In the genomic region with DNA sequence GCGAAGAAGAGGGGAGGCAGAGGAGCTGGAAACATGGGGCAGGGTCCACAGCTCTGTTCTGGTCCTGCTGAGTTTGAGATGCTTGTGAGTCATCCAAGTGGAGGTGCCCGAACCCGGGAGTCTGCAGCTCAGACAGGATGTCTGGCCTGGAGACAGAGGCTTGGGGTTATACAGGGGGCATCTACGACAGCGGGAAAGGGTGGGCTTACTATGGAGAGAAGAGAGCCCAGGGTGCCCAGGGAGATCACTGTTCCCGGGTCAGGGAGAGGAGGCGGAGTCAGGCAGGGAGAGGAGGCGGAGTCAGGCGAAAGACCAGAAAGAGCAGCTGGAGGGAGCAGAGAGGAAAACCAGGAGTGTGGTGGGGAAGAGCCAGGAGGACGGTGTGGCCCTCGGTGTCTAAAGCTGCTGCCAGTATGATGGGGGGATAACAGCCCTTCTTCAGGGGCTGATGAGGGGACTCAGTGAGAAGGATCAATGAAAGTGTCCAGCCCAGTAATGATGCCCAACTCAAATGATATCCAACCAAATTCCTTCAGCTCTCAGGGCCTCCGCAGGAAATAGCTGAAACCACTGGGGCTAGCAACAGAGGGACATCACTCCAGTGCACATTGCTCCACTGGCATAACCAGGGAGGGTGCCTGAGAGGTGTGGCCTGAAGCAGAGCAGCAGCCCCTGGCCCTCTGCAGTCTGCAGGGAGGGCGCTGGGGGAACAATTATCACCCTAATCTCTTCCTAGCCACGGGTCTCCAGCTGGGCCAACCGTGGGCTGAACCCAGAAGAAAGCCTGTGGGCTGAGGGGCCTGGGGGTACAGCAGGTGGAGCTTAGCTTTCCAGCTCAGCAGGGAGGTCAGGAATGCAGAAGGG, we compare ENCODE assay signal across 7 cellular contexts. TPM values are rescaled to one million over a fixed set of nuclear protein-coding genes. Genes with fewer than 3 reads are reported as not detected.
DNase-seq lines count a peak whose midpoint lies in the region; ATAC-seq and TF ChIP-seq lines count a peak whose summit lies in the region.

No MANE protein-coding gene starts in this region.

- no peak overlapping the region for H3K4ac ChIP-seq in H9 (ENCODE audit: low read depth, low read length)

- no peak overlapping the region for H4K5ac ChIP-seq in H9 (ENCODE audit: insufficient read length, low read depth, low read length)

- H3K4me1 ChIP-seq in H9 (ENCODE audit: insufficient read depth, low read length) (peaks cover 5% of the 10 kb centered on the region; the same call in 1 of the 2 replicates), fibroblast of lung (ENCODE audit: control insufficient read depth, extremely low read depth, insufficient read depth, low read length) (peaks cover 33% of the 10 kb centered on the region)

- H2AFZ ChIP-seq in H9 (ENCODE audit: low read length) = no peak overlapping the region
- peak overlapping the region; percentile 57 for H2AFZ ChIP-seq in fibroblast of lung (ENCODE audit: low read length)

- ATAC-seq in GM21825 (IDR thresholded peaks at IDR 0.05; ENCODE audit: unreplicated experiment) (no peak), GM21447 (IDR thresholded peaks at IDR 0.05; ENCODE audit: unreplicated experiment) (no peak)
- ATAC-seq in stimulated activated naive B cell treated with anti-CD40 and anti-IgM and Interleukin-4, amounts not matched to agents 10 μg/mL and 1 μg/mL and 100 μg/mL, for 72 hours (replicated peaks) = no peak

- DNase-seq in H9 = peak; percentile 83
- peak; percentile 51 to 55 for DNase-seq in SHP77 (lab: John Stamatoyannopoulos, UW)
- DNase-seq in fibroblast of lung (ENCODE audit: low read depth in 2 of 2) = peak; percentile 44 to 87
- peak in 33 of 56 donors; percentile 11 to 71 (median 34) for DNase-seq in nucleus accumbens (lab: John Stamatoyannopoulos, UW)
- no peak for DNase-seq in stimulated activated naive B cell treated with anti-CD40 and anti-IgM and Interleukin-4, amounts not matched to agents 10 μg/mL and 1 μg/mL and 100 μg/mL, for 72 hours

- H3K4me3 ChIP-seq in fibroblast of lung (replicated peaks in 1 of 4; ENCODE audit: control extremely low read depth in 1 of 4, insufficient read depth in 1 of 4, low read depth in 3 of 4, low read length in 4 of 4) = no peak overlapping the region

- H3K27me3 Mint-ChIP-seq in H9 (ENCODE audit: low read depth) = peaks cover 37% of the 10 kb centered on the region
- peaks cover 0 to 4% of the 10 kb centered on the region in 2 donors for H3K27me3 Mint-ChIP-seq in stimulated activated naive B cell treated with anti-CD40 and anti-IgM and Interleukin-4, amounts not matched to agents 10 μg/mL and 1 μg/mL and 100 μg/mL, for 72 hours

- H3K23me2 ChIP-seq in H9 (ENCODE audit: insufficient read length, low read depth, low read length, poor library complexity, severe bottlenecking) = no peaks in the 10 kb centered on the region

- H2BK20ac ChIP-seq in H9 (ENCODE audit: low read depth, low read length, poor library complexity, severe bottlenecking) = no peak overlapping the region

- H3K9me3 ChIP-seq in H9 (ENCODE audit: control insufficient read depth, low read depth, low read length) (no peaks in the 10 kb centered on the region), fibroblast of lung (ENCODE audit: control insufficient read depth, insufficient read depth, low read depth, low read length) (no peaks in the 10 kb centered on the region)

- no peaks in the 10 kb centered on the region for H3K36me3 ChIP-seq in fibroblast of lung (ENCODE audit: control insufficient read depth, insufficient read depth, low read length)

- H3K4me2 ChIP-seq in H9 (ENCODE audit: insufficient read depth, insufficient read length, low read length) = peak overlapping the region; percentile 9
- H3K4me2 ChIP-seq in fibroblast of lung (ENCODE audit: extremely low read depth, insufficient read depth, low read length) = peak overlapping the region; percentile 60

- no peaks in the 10 kb centered on the region for H3K79me1 ChIP-seq in H9 (ENCODE audit: insufficient read depth, low read depth, low read length, poor library complexity, severe bottlenecking)

- H2AK5ac ChIP-seq in H9 (ENCODE audit: insufficient read length, low read length) = no peak overlapping the region

- H2BK12ac ChIP-seq in H9 (ENCODE audit: insufficient read length, low read depth, low read length) = no peak overlapping the region

- no peaks in the 10 kb centered on the region for H3K79me2 ChIP-seq in H9 (ENCODE audit: insufficient read depth, low read length)
- peaks cover 13% of the 10 kb centered on the region for H3K79me2 ChIP-seq in fibroblast of lung (ENCODE audit: control insufficient read depth, insufficient read depth, low read length)

- no peak overlapping the region for H4K91ac ChIP-seq in H9 (ENCODE audit: insufficient read length, low read depth, low read length)

- H3K9ac ChIP-seq in H9 (ENCODE audit: extremely low read depth, insufficient read length, low read length) = no peak overlapping the region
- H3K9ac ChIP-seq in fibroblast of lung (ENCODE audit: insufficient read depth, low read length) = no peak overlapping the region

- no peak overlapping the region for H3K23ac ChIP-seq in H9 (ENCODE audit: insufficient read length, low read depth, low read length)

- H2BK5ac ChIP-seq in H9 (ENCODE audit: insufficient read length, low read length) = no peak overlapping the region

- H4K20me1 ChIP-seq in H9 (ENCODE audit: control insufficient read depth, insufficient read depth, insufficient read length) = no peaks in the 10 kb centered on the region
- H4K20me1 ChIP-seq in fibroblast of lung (ENCODE audit: control insufficient read depth, extremely low read depth, insufficient read depth, low read length) = no peaks in the 10 kb centered on the region

- no peak overlapping the region for H3T11ph ChIP-seq in H9 (ENCODE audit: low read length)

- peak overlapping the region; percentile 37 to 82 (median 71); a peak in 4 of 7 replicates for H3K27ac Mint-ChIP-seq in H9
- H3K27ac Mint-ChIP-seq in stimulated activated naive B cell treated with anti-CD40 and anti-IgM and Interleukin-4, amounts not matched to agents 10 μg/mL and 1 μg/mL and 100 μg/mL, for 72 hours = no peak overlapping the region

- WGBS in H9 (ENCODE audit: extremely low coverage, insufficient read length, low lambda C conversion rate) = no CpG with 5 or more reads among the region's 15 CpGs

- no peak overlapping the region for H2BK120ac ChIP-seq in H9 (ENCODE audit: low read depth, low read length, poor library complexity, severe bottlenecking)

- no peak overlapping the region for H3K14ac ChIP-seq in H9 (ENCODE audit: insufficient read depth, low read length)

- peak overlapping the region in 1 of 2 experiments; percentile 65; a peak in 3 of 5 replicates for H3K4me3 Mint-ChIP-seq in H9
- peak overlapping the region in 1 of 2 donors; percentile 33 for H3K4me3 Mint-ChIP-seq in stimulated activated naive B cell treated with anti-CD40 and anti-IgM and Interleukin-4, amounts not matched to agents 10 μg/mL and 1 μg/mL and 100 μg/mL, for 72 hours

- no peaks in the 10 kb centered on the region for H3K36me3 Mint-ChIP-seq in H9 (ENCODE audit: insufficient read depth in 1 of 3, low read depth in 3 of 3)
- no peaks in the 10 kb centered on the region for H3K36me3 Mint-ChIP-seq in stimulated activated naive B cell treated with anti-CD40 and anti-IgM and Interleukin-4, amounts not matched to agents 10 μg/mL and 1 μg/mL and 100 μg/mL, for 72 hours

- TF ChIP-seq CTCF in H9 (conservative IDR thresholded peaks at IDR 0.05) (no peak), fibroblast of lung (conservative IDR thresholded peaks at IDR 0.05 in 1 of 2, IDR thresholded peaks at IDR 0.05 in 1 of 2; ENCODE audit: low read depth in 1 of 2, low read length in 2 of 2) (no peak)

- H3K18ac ChIP-seq in H9 (ENCODE audit: insufficient read length, low read depth, low read length) = no peak overlapping the region

- no peaks in the 10 kb centered on the region; the same call in 1 of the 2 replicates for H3K27me3 ChIP-seq in H9 (ENCODE audit: insufficient read depth, low read length)
- H3K27me3 ChIP-seq in fibroblast of lung (ENCODE audit: control insufficient read depth, insufficient read depth, low read length) = no peaks in the 10 kb centered on the region

- H3K4me1 Mint-ChIP-seq in H9 = peaks cover 33 to 48% of the 10 kb centered on the region in 2 experiments
- peaks cover 32 to 51% of the 10 kb centered on the region in 2 donors for H3K4me1 Mint-ChIP-seq in stimulated activated naive B cell treated with anti-CD40 and anti-IgM and Interleukin-4, amounts not matched to agents 10 μg/mL and 1 μg/mL and 100 μg/mL, for 72 hours

- H2BK15ac ChIP-seq in H9 (ENCODE audit: low read depth, low read length) = no peak overlapping the region

- no peak overlapping the region for H3K56ac ChIP-seq in H9 (ENCODE audit: insufficient read length, low read depth, low read length)

- no peak overlapping the region for H4K8ac ChIP-seq in H9 (replicated peaks; ENCODE audit: insufficient read length, low read depth, low read length)

- no peaks in the 10 kb centered on the region for H3K9me3 Mint-ChIP-seq in H9
- H3K9me3 Mint-ChIP-seq in stimulated activated naive B cell treated with anti-CD40 and anti-IgM and Interleukin-4, amounts not matched to agents 10 μg/mL and 1 μg/mL and 100 μg/mL, for 72 hours = no peaks in the 10 kb centered on the region

- H3K27ac ChIP-seq in H9 (ENCODE audit: insufficient read length, low read depth, low read length) (no peak overlapping the region), fibroblast of lung (ENCODE audit: insufficient read depth, low read length) (peak overlapping the region; percentile 33)

RNA-seq across cellular contexts. Expression of a gene that starts 2.6 kb away (rescaled TPM):
- total RNA-seq in H9 (2021) (10.6 and 12.1 TPM in 2 replicates), fibroblast of lung (37.3 and 39.0 TPM in 2 replicates)
- 40.4 and 47.2 TPM in 2 replicates for polyA plus RNA-seq in fibroblast of lung
- polyA plus RNA-seq in fibroblast of lung (2012) = 65.8 and 68.7 TPM in 2 replicates
- polyA minus RNA-seq in fibroblast of lung (ENCODE audit: low replicate concordance) = 54.6 and 262 TPM in 2 replicates

RNA-seq across cellular contexts. Expression of a gene that starts 9.5 kb away (rescaled TPM):
- 43.7 and 45.8 TPM in 2 replicates for total RNA-seq in H9 (2021)
- total RNA-seq in fibroblast of lung = 25.8 and 30.8 TPM in 2 replicates
- 20.8 and 32.0 TPM in 2 replicates for polyA plus RNA-seq in fibroblast of lung
- polyA plus RNA-seq in fibroblast of lung (2012) = 57.6 and 89.2 TPM in 2 replicates
- 12.7 and 15.2 TPM in 2 replicates for polyA minus RNA-seq in fibroblast of lung (ENCODE audit: low replicate concordance)

RNA-seq across cellular contexts. Expression of a gene that starts 11.6 kb away (rescaled TPM):
- total RNA-seq in H9 (2021) (20.0 and 21.7 TPM in 2 replicates), fibroblast of lung (17.5 and 23.4 TPM in 2 replicates)
- 18.2 and 18.3 TPM in 2 replicates for polyA plus RNA-seq in fibroblast of lung
- polyA plus RNA-seq in fibroblast of lung (2012) = 30.6 and 41.2 TPM in 2 replicates
- polyA minus RNA-seq in fibroblast of lung (ENCODE audit: low replicate concordance) = 43.9 and 64.2 TPM in 2 replicates

RNA-seq across cellular contexts. Expression of a gene that starts 15.1 kb away (rescaled TPM):
- total RNA-seq in H9 (2021) (13.8 and 14.5 TPM in 2 replicates), fibroblast of lung (46.5 and 53.5 TPM in 2 replicates)
- polyA plus RNA-seq in fibroblast of lung = 12.4 and 12.8 TPM in 2 replicates
- polyA plus RNA-seq in fibroblast of lung (2012) = 33.0 and 39.0 TPM in 2 replicates
- polyA minus RNA-seq in fibroblast of lung (ENCODE audit: low replicate concordance) = 23.5 and 35.6 TPM in 2 replicates

RNA-seq across cellular contexts. Expression of a gene that starts 34.8 kb away (rescaled TPM):
- total RNA-seq in H9 (2021) (1.8 and 2.8 TPM in 2 replicates), fibroblast of lung (under 0.01 TPM in 1 of 2 replicates, not detected in the other)
- not detected in 2 replicates for polyA plus RNA-seq in fibroblast of lung
- 0.10 TPM in 1 of 2 replicates, not detected in the other for polyA plus RNA-seq in fibroblast of lung (2012)
- not detected in 2 replicates for polyA minus RNA-seq in fibroblast of lung (ENCODE audit: low replicate concordance)
